In genomic region chr20:35653893-35654292, GRCh38 we compare ENCODE assay signal across 18 cellular contexts.
"Had no signal": no experiment of that assay in that cellular context is flagged by ENCODE, and none has a peak within 500 bp of the region (broad histone marks: within the 10 kb centered on the region; RNA-seq: fewer than 3 reads in every experiment).

No MANE protein-coding gene starts in this region.

- H3K27ac ChIP-seq: heart left ventricle, psoas muscle, stomach, thoracic aorta, transverse colon had no signal

- H3K4me3 ChIP-seq: heart left ventricle, lung, psoas muscle, stomach, thoracic aorta, transverse colon had no signal

- H3K4me3 Mint-ChIP-seq: naive B cell, nephron had no signal

- H3K27me3 Mint-ChIP-seq: naive B cell had no signal

- H3K27ac Mint-ChIP-seq: naive B cell, nephron had no signal

- H3K9me3 Mint-ChIP-seq: naive B cell, nephron had no signal

- H3K27me3 ChIP-seq: heart left ventricle, stomach, transverse colon had no signal

- H3K9me3 ChIP-seq: heart left ventricle, psoas muscle, stomach, thoracic aorta, transverse colon had no signal

- DNase-seq: effector memory CD4-positive, alpha-beta T cell; heart left ventricle; hippocampal formation; left colon; left ventricle myocardium superior; mesendoderm; naive B cell; psoas muscle; retina; small intestine; stimulated activated CD4-positive, alpha-beta T cell treated with anti-CD3 and anti-CD28 coated beads, Interleukin-12 subunit alpha, Interleukin-12 subunit beta, amount 100 ng/mL, for 4 hours; stimulated activated naive CD4-positive, alpha-beta T cell; stomach; substantia nigra; transverse colon had no signal

- H3K36me3 Mint-ChIP-seq: naive B cell had no signal
